10 cellular contexts compared by ENCODE assay signal in genomic region chr9:127987103-127987614, GRCh38. TPM values are rescaled to one million over a fixed set of nuclear protein-coding genes. Genes with fewer than 3 reads are reported as not detected.
DNase-seq lines count a peak whose midpoint lies in the region; ATAC-seq and TF ChIP-seq lines count a peak whose summit lies in the region.
"Had no signal": no experiment of that assay in that cellular context is flagged by ENCODE, and none has a peak within 500 bp of the region (broad histone marks: within the 10 kb centered on the region; RNA-seq: fewer than 3 reads in every experiment).

No MANE protein-coding gene starts in this region.

- H3K4me2 ChIP-seq in BLaER1, result peak overlapping the region; percentile 66

- H3K9me3 ChIP-seq in BLaER1 (no peaks in the 10 kb centered on the region), liver (ENCODE audit: control insufficient read depth in 4 of 4, low read length in 3 of 4) (no peaks in the 10 kb centered on the region)

- DNase-seq in astrocyte of the hippocampus (ENCODE audit: low read depth, low spot score) (peak; percentile 80), glutamatergic neuron (no peak)
- DNase-seq in stimulated activated CD4-positive, alpha-beta T cell treated with anti-CD3 and anti-CD28 coated beads, Interleukin-2, amount 100 ng/mL, for 24 hours, result no peak
- DNase-seq in activated CD8-positive, alpha-beta T cell treated with anti-CD3 and anti-CD28 coated beads, Interleukin-2, amount 10 ng/mL, durations not matched to agents 7 days and 5 days, result no peak
- DNase-seq: caudate nucleus, NCI-H1048 had no signal

- no peak overlapping the region for H3K27ac Mint-ChIP-seq in glutamatergic neuron (ENCODE audit: unreplicated experiment)
- no peak overlapping the region for H3K27ac Mint-ChIP-seq in activated CD8-positive, alpha-beta T cell treated with anti-CD3 and anti-CD28 coated beads, Interleukin-2, amount 10 ng/mL, durations not matched to agents 7 days and 5 days

- peaks cover 4% of the 10 kb centered on the region for H3K9me3 Mint-ChIP-seq in glutamatergic neuron (ENCODE audit: unreplicated experiment)
- no peaks in the 10 kb centered on the region for H3K9me3 Mint-ChIP-seq in activated CD8-positive, alpha-beta T cell treated with anti-CD3 and anti-CD28 coated beads, Interleukin-2, amount 10 ng/mL, durations not matched to agents 7 days and 5 days (ENCODE audit: insufficient read depth)

- H3K27me3 ChIP-seq in BLaER1, result no peaks in the 10 kb centered on the region
- no peaks in the 10 kb centered on the region for H3K27me3 ChIP-seq in liver (ENCODE audit: control insufficient read depth in 4 of 4, insufficient read depth in 4 of 4, low read length in 3 of 4)

- H3K36me3 ChIP-seq in BLaER1 (no peaks in the 10 kb centered on the region), liver (ENCODE audit: control insufficient read depth in 4 of 4, insufficient read depth in 3 of 4, low read depth in 1 of 4, low read length in 3 of 4) (no peaks in the 10 kb centered on the region)

- H3K4me1 Mint-ChIP-seq in glutamatergic neuron (ENCODE audit: low read depth, unreplicated experiment), result peaks cover 6% of the 10 kb centered on the region
- H3K4me1 Mint-ChIP-seq in activated CD8-positive, alpha-beta T cell treated with anti-CD3 and anti-CD28 coated beads, Interleukin-2, amount 10 ng/mL, durations not matched to agents 7 days and 5 days (ENCODE audit: low read depth), result peaks cover 34% of the 10 kb centered on the region

- peak; percentile 37 for ATAC-seq in HG03354 (IDR thresholded peaks at IDR 0.05; ENCODE audit: poor library complexity, severe bottlenecking, unreplicated experiment)
- no peak for ATAC-seq in activated CD8-positive, alpha-beta T cell treated with anti-CD3 and anti-CD28 coated beads, Interleukin-2, amount 10 ng/mL, durations not matched to agents 7 days and 5 days
- no peak for ATAC-seq in HG02642 (IDR thresholded peaks at IDR 0.05; ENCODE audit: poor library complexity, unreplicated experiment)

- TF ChIP-seq CTCF in liver (IDR thresholded peaks at IDR 0.05; ENCODE audit: low read depth, low read length, missing input control) (no peak), glutamatergic neuron (IDR thresholded peaks at IDR 0.05; ENCODE audit: partially characterized antibody, unreplicated experiment) (no peak)

- H3K27ac ChIP-seq in BLaER1, result peak overlapping the region; percentile 44; the same call in 1 of the 2 replicates
- H3K27ac ChIP-seq in liver (ENCODE audit: low read depth in 1 of 2, low read length in 2 of 2), result peak overlapping the region; percentile 92 to 96

- peaks cover 2% of the 10 kb centered on the region for H3K27me3 Mint-ChIP-seq in glutamatergic neuron (ENCODE audit: unreplicated experiment)
- H3K27me3 Mint-ChIP-seq in activated CD8-positive, alpha-beta T cell treated with anti-CD3 and anti-CD28 coated beads, Interleukin-2, amount 10 ng/mL, durations not matched to agents 7 days and 5 days (ENCODE audit: low read depth), result peaks cover 3% of the 10 kb centered on the region

- H3K9ac ChIP-seq in BLaER1 (no peak overlapping the region), liver (ENCODE audit: low read depth in 1 of 2, low read length in 2 of 2) (peak overlapping the region in 1 of 2 donors; percentile 69)

- TF ChIP-seq RAD21 in liver (IDR thresholded peaks at IDR 0.05), result peak; percentile 35 to 51

- peaks cover 56% of the 10 kb centered on the region for H3K4me1 ChIP-seq in BLaER1
- peaks cover 14 to 51% (median 37%) of the 10 kb centered on the region in 4 donors for H3K4me1 ChIP-seq in liver (ENCODE audit: control insufficient read depth in 4 of 4, insufficient read depth in 4 of 4, low read length in 3 of 4)

- CTCF ChIA-PET in activated CD8-positive, alpha-beta T cell treated with anti-CD3 and anti-CD28 coated beads, Interleukin-2, amount 10 ng/mL, durations not matched to agents 7 days and 5 days (lab: Charles Lee), result no interaction called here

- no peaks in the 10 kb centered on the region for H4K20me1 ChIP-seq in BLaER1

- H3K4me3 ChIP-seq in BLaER1 (no peak overlapping the region), liver (ENCODE audit: low read depth in 1 of 3, low read length in 3 of 3) (no peak overlapping the region)

- POLR2A ChIA-PET in activated CD8-positive, alpha-beta T cell treated with anti-CD3 and anti-CD28 coated beads, Interleukin-2, amount 10 ng/mL, durations not matched to agents 7 days and 5 days (lab: Charles Lee), result no interaction called here

- 30% methylated on average over 9 of the region's 9 CpGs for whole genome bisulfite sequencing in liver

- H3K36me3 Mint-ChIP-seq in glutamatergic neuron (ENCODE audit: unreplicated experiment), result no peaks in the 10 kb centered on the region
- no peaks in the 10 kb centered on the region for H3K36me3 Mint-ChIP-seq in activated CD8-positive, alpha-beta T cell treated with anti-CD3 and anti-CD28 coated beads, Interleukin-2, amount 10 ng/mL, durations not matched to agents 7 days and 5 days (ENCODE audit: low read depth)

- H3K4me3 Mint-ChIP-seq in glutamatergic neuron (ENCODE audit: unreplicated experiment), result no peak overlapping the region
- H3K4me3 Mint-ChIP-seq in activated CD8-positive, alpha-beta T cell treated with anti-CD3 and anti-CD28 coated beads, Interleukin-2, amount 10 ng/mL, durations not matched to agents 7 days and 5 days, result no peak overlapping the region

TF ChIP-seq in liver, 16 proteins besides CTCF, POLR2A, EP300 and RAD21 (continues in another document):
- TF ChIP-seq GABPA (IDR thresholded peaks at IDR 0.05 in 1 of 2, conservative IDR thresholded peaks at IDR 0.05 in 1 of 2) (peak in 1 of 2 donors; percentile 38), JUND (IDR thresholded peaks at IDR 0.05) (peak; percentile 87 to 95), TAF1 (conservative IDR thresholded peaks at IDR 0.05) (no peak), MAX (IDR thresholded peaks at IDR 0.05) (peak; percentile 75), HNF4A (conservative IDR thresholded peaks at IDR 0.05) (peak; percentile 71 to 87), FOXA1 (IDR thresholded peaks at IDR 0.05) (peak; percentile 61), ATF3 (IDR thresholded peaks at IDR 0.05) (peak; percentile 62), REST (IDR thresholded peaks at IDR 0.05) (peak; percentile 82), FOXA2 (IDR thresholded peaks at IDR 0.05) (no peak), RXRA (IDR thresholded peaks at IDR 0.05) (peak; percentile 79 to 98), NR2F2 (IDR thresholded peaks at IDR 0.05) (peak; percentile 30), SP1 (IDR thresholded peaks at IDR 0.05) (peak; percentile 86), EGR1 (IDR thresholded peaks at IDR 0.05; ENCODE audit: low read depth in 2 of 2) (peak in 1 of 2 donors; percentile 55), HNF4G (IDR thresholded peaks at IDR 0.05) (no peak)

RNA-seq across cellular contexts. Expression of gene EEIG1, which starts 6.4 kb away (rescaled TPM):
- total RNA-seq in liver, result 10 to 100 TPM in 1 of 2 donors, 1 to 10 TPM in 1; 4.9 to 14.3 TPM
- 10 to 100 TPM in 1 of 2 donors, 1 to 10 TPM in 1; 6.7 to 11.2 TPM for polyA plus RNA-seq in liver
- total RNA-seq in glutamatergic neuron (ENCODE audit: unreplicated experiment), result 15.8 TPM
- total RNA-seq in activated CD8-positive, alpha-beta T cell treated with anti-CD3 and anti-CD28 coated beads, Interleukin-2, amount 10 ng/mL, durations not matched to agents 7 days and 5 days, result 100 to 1,000 TPM; 227 to 232 TPM

RNA-seq across cellular contexts. Expression of gene DPM2, which starts 49.5 kb away (rescaled TPM):
- total RNA-seq in liver, result 10 to 100 TPM in 1 of 2 donors, 1 to 10 TPM in 1; 9.3 to 22.0 TPM
- polyA plus RNA-seq in liver, result 10 to 100 TPM; 22.0 to 25.0 TPM
- total RNA-seq in glutamatergic neuron (ENCODE audit: unreplicated experiment), result 35.3 TPM
- total RNA-seq in activated CD8-positive, alpha-beta T cell treated with anti-CD3 and anti-CD28 coated beads, Interleukin-2, amount 10 ng/mL, durations not matched to agents 7 days and 5 days, result 10 to 100 TPM; 47.9 to 53.8 TPM

RNA-seq across cellular contexts. Expression of gene PIP5KL1, which starts 56.6 kb away (rescaled TPM):
- 1 to 10 TPM in 1 of 2 donors, under 1 TPM in 1; 0.59 to 1.5 TPM for total RNA-seq in liver
- polyA plus RNA-seq in liver, result under 1 TPM; 0.06 to 0.40 TPM
- 11.9 TPM for total RNA-seq in glutamatergic neuron (ENCODE audit: unreplicated experiment)
- 1 to 10 TPM; 2.6 to 2.7 TPM for total RNA-seq in activated CD8-positive, alpha-beta T cell treated with anti-CD3 and anti-CD28 coated beads, Interleukin-2, amount 10 ng/mL, durations not matched to agents 7 days and 5 days

Comparison
In these comparisons a context has a peak if more than half of its experiments do, and no peak if none do; other contexts are left out.
1. RNA of gene EEIG1, which starts 6.4 kb away (total RNA-seq): 227 to 232 TPM in activated CD8-positive, alpha-beta T cell treated with anti-CD3 and anti-CD28 coated beads, Interleukin-2, amount 10 ng/mL, durations not matched to agents 7 days and 5 days; 15.8 TPM in glutamatergic neuron (single experiment) and 4.9 to 14.3 TPM in liver; every median in the first group is over 10 times any median in the second.